16 cellular contexts compared by ENCODE assay signal in genomic region chr5:178248750-178249149, GRCh38.
"Had no signal": no experiment of that assay in that cellular context is flagged by ENCODE, and none has a peak within 500 bp of the region (broad histone marks: within the 10 kb centered on the region; RNA-seq: fewer than 3 reads in every experiment).

No MANE protein-coding gene starts in this region.

- H3K27me3 ChIP-seq: heart left ventricle, spleen, thyroid gland had no signal

- H3K27me3 Mint-ChIP-seq: activated B cell treated with CpG ODN at 0.5 μM for 24 hours; activated CD4-positive, alpha-beta memory T cell treated with anti-CD3 and anti-CD28 coated beads for 36 hours; dendritic cell treated with granulocyte-macrophage colony-stimulating factor and Interleukin-4, amounts not matched to agents 40 ng/mL and 50 ng/mL, for 4 days; stimulated activated naive B cell treated with anti-CD40 and anti-IgM and Interleukin-4, amounts not matched to agents 10 μg/mL and 1 μg/mL and 100 μg/mL, for 72 hours had no signal

- ATAC-seq: gastroesophageal sphincter had no signal

- DNase-seq: activated B cell treated with CpG ODN at 0.5 μM for 24 hours; activated naive CD4-positive, alpha-beta T cell treated with anti-CD3 and anti-CD28 coated beads, Interleukin-2, amount 50 U/mL, for 16 hours; activated T-cell treated with anti-CD3 and anti-CD28 coated beads, Interleukin-2, amount 50 U/mL, for 4 hours; effector CD8-positive, alpha-beta T cell; heart left ventricle; mesendoderm; occipital lobe; stimulated activated CD4-positive, alpha-beta T cell treated with anti-CD3 and anti-CD28 coated beads, Interleukin-4, amount 100 ng/mL, for 4 hours; stimulated activated naive B cell treated with anti-CD40 and anti-IgM and Interleukin-4, amounts not matched to agents 10 μg/mL and 1 μg/mL and 100 μg/mL, for 72 hours; thyroid gland had no signal

- H3K4me3 ChIP-seq: esophagus muscularis mucosa, gastroesophageal sphincter, heart left ventricle, spleen, thyroid gland had no signal

- H3K4me1 ChIP-seq: gastroesophageal sphincter had no signal

- H3K36me3 ChIP-seq: esophagus muscularis mucosa, gastroesophageal sphincter, heart left ventricle, spleen, thyroid gland had no signal

- H3K4me3 Mint-ChIP-seq: activated B cell treated with CpG ODN at 0.5 μM for 24 hours; activated CD4-positive, alpha-beta memory T cell treated with anti-CD3 and anti-CD28 coated beads for 36 hours; activated T-cell treated with anti-CD3 and anti-CD28 coated beads, Interleukin-2, amount 50 U/mL, for 4 hours; dendritic cell treated with granulocyte-macrophage colony-stimulating factor and Interleukin-4, amounts not matched to agents 40 ng/mL and 50 ng/mL, for 4 days; nephron; stimulated activated naive B cell treated with anti-CD40 and anti-IgM and Interleukin-4, amounts not matched to agents 10 μg/mL and 1 μg/mL and 100 μg/mL, for 72 hours had no signal

- H3K27ac ChIP-seq: esophagus muscularis mucosa, gastroesophageal sphincter, heart left ventricle had no signal

- H3K36me3 Mint-ChIP-seq: activated CD4-positive, alpha-beta memory T cell treated with anti-CD3 and anti-CD28 coated beads for 36 hours; stimulated activated naive B cell treated with anti-CD40 and anti-IgM and Interleukin-4, amounts not matched to agents 10 μg/mL and 1 μg/mL and 100 μg/mL, for 72 hours had no signal

- H3K27ac Mint-ChIP-seq: activated B cell treated with CpG ODN at 0.5 μM for 24 hours; dendritic cell treated with granulocyte-macrophage colony-stimulating factor and Interleukin-4, amounts not matched to agents 40 ng/mL and 50 ng/mL, for 4 days; nephron; stimulated activated naive B cell treated with anti-CD40 and anti-IgM and Interleukin-4, amounts not matched to agents 10 μg/mL and 1 μg/mL and 100 μg/mL, for 72 hours had no signal

- H3K9me3 Mint-ChIP-seq: activated B cell treated with CpG ODN at 0.5 μM for 24 hours; activated CD4-positive, alpha-beta memory T cell treated with anti-CD3 and anti-CD28 coated beads for 36 hours; activated T-cell treated with anti-CD3 and anti-CD28 coated beads, Interleukin-2, amount 50 U/mL, for 4 hours; dendritic cell treated with granulocyte-macrophage colony-stimulating factor and Interleukin-4, amounts not matched to agents 40 ng/mL and 50 ng/mL, for 4 days; nephron; stimulated activated naive B cell treated with anti-CD40 and anti-IgM and Interleukin-4, amounts not matched to agents 10 μg/mL and 1 μg/mL and 100 μg/mL, for 72 hours had no signal

- H3K9me3 ChIP-seq: esophagus muscularis mucosa, gastroesophageal sphincter, heart left ventricle, spleen, thyroid gland had no signal
